Comparison of ENCODE assay signal across 1 cellular context in the genomic region with DNA sequence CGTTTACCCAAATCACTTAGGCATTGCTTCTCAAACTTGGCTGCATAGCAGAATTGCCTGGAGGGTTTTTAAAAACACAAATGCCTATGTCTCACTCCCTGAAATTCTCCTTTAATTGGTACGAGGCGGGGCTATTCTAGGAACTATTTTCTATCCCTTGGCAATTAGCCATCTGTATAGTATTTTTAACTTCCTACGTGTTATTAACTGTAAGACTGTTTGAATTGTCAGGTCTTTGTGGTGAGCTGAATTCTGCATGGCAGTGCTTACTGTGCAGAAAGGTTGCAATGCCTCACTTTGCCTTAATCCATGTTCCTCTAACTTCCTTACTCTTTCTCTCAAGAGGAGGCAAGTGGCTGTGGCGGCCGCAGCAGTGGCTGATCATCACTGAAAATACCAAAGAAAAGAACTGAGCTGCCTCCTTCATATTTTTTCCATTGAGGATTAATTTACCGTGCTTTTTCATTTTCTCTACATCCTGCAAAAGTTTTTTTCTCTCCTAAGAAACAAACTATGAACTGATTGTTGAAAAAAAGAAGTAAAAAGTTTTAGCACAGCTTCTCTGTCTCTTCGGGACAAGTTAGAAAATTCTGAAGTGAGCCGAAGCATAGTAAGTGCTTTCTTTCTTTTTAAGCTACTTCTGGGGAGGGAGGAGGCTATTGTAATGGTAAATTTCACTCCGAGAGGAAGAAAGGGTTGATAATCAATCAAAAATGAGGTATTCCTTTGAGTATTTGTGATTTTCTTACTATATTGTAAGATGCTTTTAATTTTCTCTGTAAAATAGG.
TF ChIP-seq lines count a peak whose summit lies in the region.

A gene (plus strand): TSS at position 329 of the 788 bp plus-strand sequence. CDS start 824 bp downstream, outside the sequence.

TF ChIP-seq in HCT116, 20 proteins besides CTCF, POLR2A, EP300 and RAD21 (continued from another document):
- TF ChIP-seq, protein P1, sequence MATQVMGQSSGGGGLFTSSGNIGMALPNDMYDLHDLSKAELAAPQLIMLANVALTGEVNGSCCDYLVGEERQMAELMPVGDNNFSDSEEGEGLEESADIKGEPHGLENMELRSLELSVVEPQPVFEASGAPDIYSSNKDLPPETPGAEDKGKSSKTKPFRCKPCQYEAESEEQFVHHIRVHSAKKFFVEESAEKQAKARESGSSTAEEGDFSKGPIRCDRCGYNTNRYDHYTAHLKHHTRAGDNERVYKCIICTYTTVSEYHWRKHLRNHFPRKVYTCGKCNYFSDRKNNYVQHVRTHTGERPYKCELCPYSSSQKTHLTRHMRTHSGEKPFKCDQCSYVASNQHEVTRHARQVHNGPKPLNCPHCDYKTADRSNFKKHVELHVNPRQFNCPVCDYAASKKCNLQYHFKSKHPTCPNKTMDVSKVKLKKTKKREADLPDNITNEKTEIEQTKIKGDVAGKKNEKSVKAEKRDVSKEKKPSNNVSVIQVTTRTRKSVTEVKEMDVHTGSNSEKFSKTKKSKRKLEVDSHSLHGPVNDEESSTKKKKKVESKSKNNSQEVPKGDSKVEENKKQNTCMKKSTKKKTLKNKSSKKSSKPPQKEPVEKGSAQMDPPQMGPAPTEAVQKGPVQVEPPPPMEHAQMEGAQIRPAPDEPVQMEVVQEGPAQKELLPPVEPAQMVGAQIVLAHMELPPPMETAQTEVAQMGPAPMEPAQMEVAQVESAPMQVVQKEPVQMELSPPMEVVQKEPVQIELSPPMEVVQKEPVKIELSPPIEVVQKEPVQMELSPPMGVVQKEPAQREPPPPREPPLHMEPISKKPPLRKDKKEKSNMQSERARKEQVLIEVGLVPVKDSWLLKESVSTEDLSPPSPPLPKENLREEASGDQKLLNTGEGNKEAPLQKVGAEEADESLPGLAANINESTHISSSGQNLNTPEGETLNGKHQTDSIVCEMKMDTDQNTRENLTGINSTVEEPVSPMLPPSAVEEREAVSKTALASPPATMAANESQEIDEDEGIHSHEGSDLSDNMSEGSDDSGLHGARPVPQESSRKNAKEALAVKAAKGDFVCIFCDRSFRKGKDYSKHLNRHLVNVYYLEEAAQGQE (IDR thresholded peaks at IDR 0.05; ENCODE audit: low read depth) = no peak
- TF ChIP-seq ZNF274 (IDR thresholded peaks at IDR 0.05; ENCODE audit: low read depth, low read length) = no peak
- TF ChIP-seq ZFX (IDR thresholded peaks at IDR 0.05) = no peak
- TF ChIP-seq, protein P2, sequence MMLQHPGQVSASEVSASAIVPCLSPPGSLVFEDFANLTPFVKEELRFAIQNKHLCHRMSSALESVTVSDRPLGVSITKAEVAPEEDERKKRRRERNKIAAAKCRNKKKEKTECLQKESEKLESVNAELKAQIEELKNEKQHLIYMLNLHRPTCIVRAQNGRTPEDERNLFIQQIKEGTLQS (IDR thresholded peaks at IDR 0.05) = no peak
- TF ChIP-seq TCF7L2 (IDR thresholded peaks at IDR 0.05; ENCODE audit: borderline replicate concordance, extremely low read depth, insufficient read depth, insufficient read length) = no peak
- no peak for TF ChIP-seq EGR1 (IDR thresholded peaks at IDR 0.05; ENCODE audit: low read depth)
- no peak for TF ChIP-seq POLR2AphosphoS5 (IDR thresholded peaks at IDR 0.05; ENCODE audit: low read depth, low read length)
- TF ChIP-seq EZH2phosphoT487 (IDR thresholded peaks at IDR 0.05; ENCODE audit: borderline replicate concordance) = no peak
- TF ChIP-seq CEBPB (IDR thresholded peaks at IDR 0.05; ENCODE audit: low read depth) = no peak
- TF ChIP-seq SP1 (IDR thresholded peaks at IDR 0.05; ENCODE audit: low read depth) = no peak
- no peak for TF ChIP-seq YY1 (IDR thresholded peaks at IDR 0.05; ENCODE audit: extremely low read depth, insufficient replicate concordance, low read depth, low read length)
- no peak for TF ChIP-seq SIN3A (IDR thresholded peaks at IDR 0.05; ENCODE audit: low read depth)
- no peak for TF ChIP-seq JUND (IDR thresholded peaks at IDR 0.05)
- no peak for TF ChIP-seq SRF (IDR thresholded peaks at IDR 0.05; ENCODE audit: low read depth)
TF ChIP-seq in HCT116: peak in this region for 0.
